ENCODE assay signal across 8 cellular contexts in the genomic region with DNA sequence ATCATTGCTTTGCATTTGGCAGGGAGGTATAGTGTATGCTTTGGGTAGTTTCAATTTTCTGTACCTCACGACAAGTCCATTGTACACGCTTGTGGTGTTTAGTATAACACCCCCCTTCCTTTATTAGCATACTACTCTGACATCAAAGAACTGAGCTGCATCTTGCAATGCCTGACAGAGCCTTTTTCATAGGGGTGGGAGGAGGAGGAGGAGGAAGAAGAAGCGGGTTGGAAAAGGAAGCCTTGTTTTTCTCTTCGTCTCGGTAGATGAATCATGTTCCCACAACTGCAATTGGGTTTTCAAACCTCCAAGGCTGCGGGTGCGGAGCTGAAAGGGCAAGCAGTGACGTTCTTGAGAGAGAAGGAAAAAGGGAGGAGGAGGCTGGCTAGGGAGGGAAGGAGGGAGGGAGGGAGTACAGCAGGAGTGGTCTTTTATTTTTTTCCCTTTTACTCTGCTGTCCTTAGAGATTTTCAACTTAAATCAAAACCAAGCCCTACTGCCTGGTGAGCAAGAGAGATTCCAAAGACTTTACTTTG.
A peak's percentile ranks its signal among the peaks of the same experiment; 100 is the strongest.
DNase-seq lines count a peak whose midpoint lies in the region; ATAC-seq and TF ChIP-seq lines count a peak whose summit lies in the region.

No MANE protein-coding gene starts in this region.

- H3K4me3 Mint-ChIP-seq in activated CD8-positive, alpha-beta T cell treated with anti-CD3 and anti-CD28 coated beads, Interleukin-2, amount 10 ng/mL, durations not matched to agents 7 days and 5 days: no peak overlapping the region

- CTCF ChIA-PET in activated CD8-positive, alpha-beta T cell treated with anti-CD3 and anti-CD28 coated beads, Interleukin-2, amount 10 ng/mL, durations not matched to agents 7 days and 5 days (lab: Charles Lee): interaction anchor here (0.9 to 2.5 kb wide), 14 partner anchors 9 to 323 kb away, joined by 3 to 14 read pairs (median 4); no protein-coding TSS in a partner anchor

- DNase-seq in HL-60 (ENCODE audit: low read depth in 1 of 2, low spot score in 1 of 2) (peak; percentile 36 to 63), epithelial cell of esophagus (ENCODE audit: low read depth) (peak; percentile 90), myocyte (ENCODE audit: low read depth) (peak; percentile 94), GM19238 (ENCODE audit: insufficient read length, low spot score) (no peak), SHP77 (lab: John Stamatoyannopoulos, UW) (no peak)
- DNase-seq in activated CD8-positive, alpha-beta T cell treated with anti-CD3 and anti-CD28 coated beads, Interleukin-2, amount 10 ng/mL, durations not matched to agents 7 days and 5 days: peak; percentile 59
- peak; percentile 32 for DNase-seq in stimulated activated CD8-positive, alpha-beta memory T cell treated with anti-CD3 and anti-CD28 coated beads, Interleukin-7, amount 100 ng/mL, for 24 hours (ENCODE audit: low read depth)

- no peaks in the 10 kb centered on the region for H3K9me3 Mint-ChIP-seq in activated CD8-positive, alpha-beta T cell treated with anti-CD3 and anti-CD28 coated beads, Interleukin-2, amount 10 ng/mL, durations not matched to agents 7 days and 5 days (ENCODE audit: insufficient read depth)

- no peak overlapping the region for H3K27ac Mint-ChIP-seq in activated CD8-positive, alpha-beta T cell treated with anti-CD3 and anti-CD28 coated beads, Interleukin-2, amount 10 ng/mL, durations not matched to agents 7 days and 5 days

- no peaks in the 10 kb centered on the region for H3K27me3 ChIP-seq in HL-60 (ENCODE audit: insufficient read depth, poor library complexity, severe bottlenecking)

- peaks cover 7% of the 10 kb centered on the region for H3K36me3 Mint-ChIP-seq in activated CD8-positive, alpha-beta T cell treated with anti-CD3 and anti-CD28 coated beads, Interleukin-2, amount 10 ng/mL, durations not matched to agents 7 days and 5 days (ENCODE audit: low read depth)

- H3K4me3 ChIP-seq in HL-60 (replicated peaks; ENCODE audit: insufficient read depth, low read length): no peak overlapping the region
- H3K4me3 ChIP-seq in epithelial cell of esophagus (ENCODE audit: low read length): peak overlapping the region; percentile 33

- no peak for TF ChIP-seq CTCF in HL-60 (IDR thresholded peaks at IDR 0.05; ENCODE audit: insufficient read depth, low read length)
- no peak for TF ChIP-seq CTCF in epithelial cell of esophagus (IDR thresholded peaks at IDR 0.05; ENCODE audit: insufficient read depth, low read depth, low read length, missing control alignments)

- peaks cover 26% of the 10 kb centered on the region for H3K4me1 Mint-ChIP-seq in activated CD8-positive, alpha-beta T cell treated with anti-CD3 and anti-CD28 coated beads, Interleukin-2, amount 10 ng/mL, durations not matched to agents 7 days and 5 days (ENCODE audit: low read depth)

- peak; percentile 56 for ATAC-seq in GM18861 (IDR thresholded peaks at IDR 0.05; ENCODE audit: unreplicated experiment)
- ATAC-seq in activated CD8-positive, alpha-beta T cell treated with anti-CD3 and anti-CD28 coated beads, Interleukin-2, amount 10 ng/mL, durations not matched to agents 7 days and 5 days: peak; percentile 84

- H3K27me3 Mint-ChIP-seq in activated CD8-positive, alpha-beta T cell treated with anti-CD3 and anti-CD28 coated beads, Interleukin-2, amount 10 ng/mL, durations not matched to agents 7 days and 5 days (ENCODE audit: low read depth): no peaks in the 10 kb centered on the region

- no peak overlapping the region for H3K27ac ChIP-seq in HL-60 (replicated peaks)

- POLR2A ChIA-PET in activated CD8-positive, alpha-beta T cell treated with anti-CD3 and anti-CD28 coated beads, Interleukin-2, amount 10 ng/mL, durations not matched to agents 7 days and 5 days (lab: Charles Lee): interaction anchor here (0.7 to 2.3 kb wide), 4 partner anchors 42 to 83 kb away, joined by 4 to 17 read pairs (median 8); no protein-coding TSS in a partner anchor

Comparison
In these comparisons a context has a peak if more than half of its experiments do, and no peak if none do; other contexts are left out.
1. DNase-seq: peak in HL-60 (2 of 2), activated CD8-positive, alpha-beta T cell treated with anti-CD3 and anti-CD28 coated beads, Interleukin-2, amount 10 ng/mL, durations not matched to agents 7 days and 5 days (single experiment), epithelial cell of esophagus (single experiment), myocyte (single experiment) and stimulated activated CD8-positive, alpha-beta memory T cell treated with anti-CD3 and anti-CD28 coated beads, Interleukin-7, amount 100 ng/mL, for 24 hours (single experiment); none in GM19238 (single experiment) and SHP77 (0 of 2).